ENCODE assay signal across 25 cellular contexts in genomic region chr19:6707658-6708018, GRCh38. TPM values are rescaled to one million over a fixed set of nuclear protein-coding genes. Genes with fewer than 3 reads are reported as not detected.
"Had no signal": no experiment of that assay in that cellular context is flagged by ENCODE, and none has a peak within 500 bp of the region (broad histone marks: within the 10 kb centered on the region; RNA-seq: fewer than 3 reads in every experiment).

No MANE protein-coding gene starts in this region.

- ATAC-seq: effector memory CD8-positive, alpha-beta T cell; gastrocnemius medialis; heart right ventricle; stimulated activated effector memory CD8-positive, alpha-beta T cell treated with anti-CD3 and anti-CD28 coated beads, Interleukin-12 subunit alpha, Interleukin-12 subunit beta, amount 100 ng/mL, for 72 hours; stimulated activated naive CD8-positive, alpha-beta T cell treated with anti-CD3 and anti-CD28 coated beads, Interleukin-15, Interleukin-2, amounts not matched to agents 100 U/mL and 50 U/mL, for 24 hours had no signal

- H3K36me3 Mint-ChIP-seq: type B pancreatic cell had no signal

- H3K4me3 Mint-ChIP-seq: dendritic cell treated with granulocyte-macrophage colony-stimulating factor and Interleukin-4, amounts not matched to agents 40 ng/mL and 50 ng/mL, for 4 days; effector memory CD8-positive, alpha-beta T cell; nephron progenitor cell; stimulated activated effector memory CD8-positive, alpha-beta T cell treated with anti-CD3 and anti-CD28 coated beads, Interleukin-12 subunit alpha, Interleukin-12 subunit beta, amount 100 ng/mL, for 72 hours; type B pancreatic cell had no signal

- H3K27ac Mint-ChIP-seq: dendritic cell treated with granulocyte-macrophage colony-stimulating factor and Interleukin-4, amounts not matched to agents 40 ng/mL and 50 ng/mL, for 4 days; stimulated activated effector memory CD8-positive, alpha-beta T cell treated with anti-CD3 and anti-CD28 coated beads, Interleukin-12 subunit alpha, Interleukin-12 subunit beta, amount 100 ng/mL, for 72 hours; type B pancreatic cell had no signal

- FAIRE-seq: colon, keratinocyte, small intestine, urothelium cell line had no signal

- H3K9me3 Mint-ChIP-seq: dendritic cell treated with granulocyte-macrophage colony-stimulating factor and Interleukin-4, amounts not matched to agents 40 ng/mL and 50 ng/mL, for 4 days; effector memory CD8-positive, alpha-beta T cell; stimulated activated effector memory CD8-positive, alpha-beta T cell treated with anti-CD3 and anti-CD28 coated beads, Interleukin-12 subunit alpha, Interleukin-12 subunit beta, amount 100 ng/mL, for 72 hours; type B pancreatic cell had no signal

- H3K9me3 ChIP-seq: esophagus muscularis mucosa, gastrocnemius medialis, heart right ventricle, left ventricle myocardium inferior, neutrophil, right atrium auricular region, suprapubic skin, thyroid gland had no signal

- H3K27ac ChIP-seq: epithelial cell of prostate, esophagus muscularis mucosa, gastrocnemius medialis, heart right ventricle, left ventricle myocardium inferior, neutrophil, right atrium auricular region, suprapubic skin, thyroid gland had no signal

- H3K4me1 ChIP-seq: gastrocnemius medialis, heart right ventricle, left ventricle myocardium inferior, right atrium auricular region, thyroid gland had no signal

- DNase-seq: effector memory CD8-positive, alpha-beta T cell; gastrocnemius medialis; heart right ventricle; left ventricle myocardium inferior; mesenchymal stem cell; midbrain; nephron progenitor cell; small intestine; stimulated activated CD4-positive, alpha-beta T cell treated with anti-CD3 and anti-CD28 coated beads, Interleukin-4, amount 100 ng/mL, for 1 hour; stimulated activated CD8-positive, alpha-beta memory T cell treated with anti-CD3 and anti-CD28 coated beads, Interleukin-4, amount 100 ng/mL, for 48 hours; stimulated activated naive CD8-positive, alpha-beta T cell treated with anti-CD3 and anti-CD28 coated beads, Interleukin-15, Interleukin-2, amounts not matched to agents 100 U/mL and 50 U/mL, for 24 hours; thyroid gland had no signal

- H3K27me3 ChIP-seq: right atrium auricular region, thyroid gland had no signal

- H3K4me3 ChIP-seq: esophagus muscularis mucosa, gastrocnemius medialis, heart right ventricle, left ventricle myocardium inferior, lung, right atrium auricular region, suprapubic skin, thyroid gland had no signal

- H3K36me3 ChIP-seq: gastrocnemius medialis, left ventricle myocardium inferior, neutrophil, right atrium auricular region, suprapubic skin, thyroid gland had no signal

- H3K4me1 Mint-ChIP-seq: nephron progenitor cell had no signal

RNA-seq across cellular contexts. Expression of gene TNFSF14, which starts 37.7 kb away (rescaled TPM):
- total RNA-seq: gastrocnemius medialis, osteocyte, suprapubic skin had no signal
- polyA plus RNA-seq: keratinocyte had no signal

RNA-seq across cellular contexts. Expression of gene SH2D3A, which starts 59.6 kb away (rescaled TPM):
- total RNA-seq: gastrocnemius medialis, osteocyte, right atrium auricular region had no signal
